18 cellular contexts compared by ENCODE assay signal in the genomic region with DNA sequence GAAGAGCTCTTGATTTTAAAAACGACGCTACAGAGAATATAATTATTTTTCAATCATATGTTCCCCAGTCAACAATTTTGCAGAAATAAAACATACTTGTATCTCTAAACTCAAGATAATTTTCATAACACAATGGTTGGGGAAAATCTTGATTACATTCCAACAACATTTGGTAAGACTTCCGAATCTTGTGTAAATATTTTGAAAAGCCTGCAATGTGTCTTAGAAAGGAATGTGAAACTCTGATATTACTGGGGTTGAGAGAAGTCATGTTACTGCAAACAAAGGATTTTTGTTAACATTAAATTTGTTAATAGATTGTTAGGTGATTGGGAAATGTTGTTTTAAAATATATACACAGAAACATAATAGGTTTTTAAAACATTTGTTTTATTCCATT.
A peak's percentile ranks its signal among the peaks of the same experiment; 100 is the strongest.
DNase-seq lines count a peak whose midpoint lies in the region; ATAC-seq, FAIRE-seq and TF ChIP-seq lines count a peak whose summit lies in the region.
"Had no signal": no experiment of that assay in that cellular context is flagged by ENCODE, and none has a peak within 500 bp of the region (broad histone marks: within the 10 kb centered on the region; RNA-seq: fewer than 3 reads in every experiment).

No MANE protein-coding gene starts in this region.

- CTCF ChIA-PET in MCF 10A (lab: Yijun Ruan, JAX) = interaction anchor here (1.2 kb wide), 1 partner anchor 15 kb away, joined by 3 read pairs; no protein-coding TSS in a partner anchor
- CTCF ChIA-PET in mammary epithelial cell (lab: Charles Lee; ENCODE audit: low non-redundant PET) = no interaction called here

- no peak overlapping the region for H3K4me3 Mint-ChIP-seq in MCF 10A (ENCODE audit: unreplicated experiment)
- H3K4me3 Mint-ChIP-seq in type B pancreatic cell = no peak overlapping the region
- H3K4me3 Mint-ChIP-seq: CD8-positive, alpha-beta memory T cell; H9 had no signal

- H2AFZ ChIP-seq in mammary epithelial cell (ENCODE audit: low read depth, low read length) = no peak overlapping the region

- H3K9ac ChIP-seq in mammary epithelial cell (ENCODE audit: insufficient read depth, low read length) = no peak overlapping the region
- H3K9ac ChIP-seq: BLaER1 had no signal

- H3K36me3 Mint-ChIP-seq in MCF 10A (ENCODE audit: insufficient read depth, unreplicated experiment) (no peaks in the 10 kb centered on the region), type B pancreatic cell (no peaks in the 10 kb centered on the region)
- H3K36me3 Mint-ChIP-seq: CD8-positive, alpha-beta memory T cell had no signal

- intact Hi-C loops in MCF 10A (cut with micrococcal nuclease) = no loop called here
- intact Hi-C loops in mammary epithelial cell (cut with micrococcal nuclease) = no loop called here
- intact Hi-C loops in left lung (cut with DNase I) = no loop called here

- peak; percentile 13 for DNase-seq in MCF 10A (ENCODE audit: unreplicated experiment)
- no peak for DNase-seq in mammary epithelial cell
- no peak for DNase-seq in left lung
- DNase-seq in type B pancreatic cell (ENCODE audit: extremely low spot score, unreplicated experiment) = no peak
- DNase-seq in stimulated activated CD8-positive, alpha-beta memory T cell treated with anti-CD3 and anti-CD28 coated beads, Interleukin-4, amount 100 ng/mL, for 48 hours = no peak
- DNase-seq: CD8-positive, alpha-beta memory T cell; H9; NCI-H1048; NCI-H146; NCI-H2107; NCI-H345; NCI-H526 treated with DMSO at 0.1 percent for 48 hours had no signal

- dilution Hi-C loops in mammary epithelial cell (cut with HindIII; ENCODE audit: low sequenced_read_pairs) = no loop called here

- H4K20me1 ChIP-seq in mammary epithelial cell (ENCODE audit: insufficient read depth, low read length) = no peaks in the 10 kb centered on the region
- H4K20me1 ChIP-seq: BLaER1 had no signal

- BruUV-seq in MCF 10A (replicated peaks; lab: Mats Ljungman, UMichigan) = no TSS peak
- BruUV-seq in mammary epithelial cell (replicated peaks; lab: Mats Ljungman, UMichigan) = no TSS peak

- peak; percentile 94 for FAIRE-seq in endometrium (lab: Jason Lieb, UNC)
- FAIRE-seq: HTR-8/SVneo had no signal

- POLR2A ChIA-PET in MCF 10A (lab: Yijun Ruan, JAX) = interaction anchor here (0.6 kb wide), 1 partner anchor 1587 kb away, joined by 4 read pairs; no protein-coding TSS in a partner anchor

- in situ Hi-C loops in mammary epithelial cell (cut with MboI; ENCODE audit: low sequenced_read_pairs in 2 of 2) = no loop called here

- H3K9me3 ChIP-seq in mammary epithelial cell (replicated peaks; ENCODE audit: insufficient read depth, low read length) (no peaks in the 10 kb centered on the region), left lung (no peaks in the 10 kb centered on the region)
- H3K9me3 ChIP-seq: BLaER1 had no signal

- H3K36me3 ChIP-seq in mammary epithelial cell (ENCODE audit: insufficient read depth, low read length) = no peaks in the 10 kb centered on the region
- no peaks in the 10 kb centered on the region for H3K36me3 ChIP-seq in left lung
- H3K36me3 ChIP-seq: BLaER1 had no signal

- no peaks in the 10 kb centered on the region for H3K4me1 ChIP-seq in mammary epithelial cell (ENCODE audit: insufficient read depth, low read length)
- H3K4me1 ChIP-seq in left lung = no peaks in the 10 kb centered on the region
- H3K4me1 ChIP-seq: BLaER1 had no signal

- ATAC-seq in left lung (peak; percentile 33), HG03280 (IDR thresholded peaks at IDR 0.05; ENCODE audit: unreplicated experiment) (no peak), HG02938 (IDR thresholded peaks at IDR 0.05; ENCODE audit: unreplicated experiment) (no peak)

- H3K4me3 ChIP-seq in mammary epithelial cell (replicated peaks in 1 of 3; ENCODE audit: insufficient read depth in 1 of 3, low read depth in 2 of 3, low read length in 3 of 3) = no peak overlapping the region
- H3K4me3 ChIP-seq in left lung = no peak overlapping the region
- H3K4me3 ChIP-seq: BLaER1 had no signal

- H3K4me2 ChIP-seq in mammary epithelial cell (ENCODE audit: insufficient read depth, low read depth, low read length) = no peak overlapping the region
- H3K4me2 ChIP-seq: BLaER1 had no signal

- H3K27me3 ChIP-seq in mammary epithelial cell (ENCODE audit: insufficient read depth, low read length) (no peaks in the 10 kb centered on the region), left lung (no peaks in the 10 kb centered on the region)

- H3K27ac Mint-ChIP-seq in MCF 10A (ENCODE audit: low read depth, unreplicated experiment) (peak overlapping the region; percentile 33), type B pancreatic cell (peak overlapping the region; percentile 30)
- H3K27ac Mint-ChIP-seq: CD8-positive, alpha-beta memory T cell; H9 had no signal

- 82% methylated on average over 3 of the region's 3 CpGs for WGBS in mammary epithelial cell (ENCODE audit: low coverage, missing lambda C conversion rate)

- peaks cover 5% of the 10 kb centered on the region for H3K27me3 Mint-ChIP-seq in MCF 10A (ENCODE audit: insufficient read depth, unreplicated experiment)
- no peaks in the 10 kb centered on the region for H3K27me3 Mint-ChIP-seq in type B pancreatic cell
- H3K27me3 Mint-ChIP-seq: CD8-positive, alpha-beta memory T cell had no signal

- TF ChIP-seq CTCF in MCF 10A (IDR thresholded peaks at IDR 0.05; ENCODE audit: unreplicated experiment) = no peak
- TF ChIP-seq CTCF in mammary epithelial cell (conservative IDR thresholded peaks at IDR 0.05 in 1 of 2, IDR thresholded peaks at IDR 0.05 in 1 of 2; ENCODE audit: extremely low read depth in 1 of 2, insufficient read depth in 1 of 2, low read depth in 1 of 2, low read length in 2 of 2) = no peak
- no peak for TF ChIP-seq CTCF in left lung (IDR thresholded peaks at IDR 0.05)
- no peak for TF ChIP-seq CTCF in type B pancreatic cell (conservative IDR thresholded peaks at IDR 0.05)

- H3K27ac ChIP-seq in mammary epithelial cell (ENCODE audit: insufficient read depth, low read depth, low read length) (no peak overlapping the region), left lung (no peak overlapping the region)
- H3K27ac ChIP-seq: 22Rv1, BLaER1 had no signal

- no peaks in the 10 kb centered on the region for H3K79me2 ChIP-seq in mammary epithelial cell (ENCODE audit: insufficient read depth, low read length)

- H3K4me1 Mint-ChIP-seq in MCF 10A (ENCODE audit: insufficient read depth, unreplicated experiment) = peaks cover 9% of the 10 kb centered on the region
- no peaks in the 10 kb centered on the region for H3K4me1 Mint-ChIP-seq in type B pancreatic cell (ENCODE audit: unreplicated experiment)
- H3K4me1 Mint-ChIP-seq: CD8-positive, alpha-beta memory T cell; H9 had no signal

- H3K9me3 Mint-ChIP-seq in MCF 10A (ENCODE audit: unreplicated experiment) = no peaks in the 10 kb centered on the region
- no peaks in the 10 kb centered on the region for H3K9me3 Mint-ChIP-seq in type B pancreatic cell
